In the genomic region with DNA sequence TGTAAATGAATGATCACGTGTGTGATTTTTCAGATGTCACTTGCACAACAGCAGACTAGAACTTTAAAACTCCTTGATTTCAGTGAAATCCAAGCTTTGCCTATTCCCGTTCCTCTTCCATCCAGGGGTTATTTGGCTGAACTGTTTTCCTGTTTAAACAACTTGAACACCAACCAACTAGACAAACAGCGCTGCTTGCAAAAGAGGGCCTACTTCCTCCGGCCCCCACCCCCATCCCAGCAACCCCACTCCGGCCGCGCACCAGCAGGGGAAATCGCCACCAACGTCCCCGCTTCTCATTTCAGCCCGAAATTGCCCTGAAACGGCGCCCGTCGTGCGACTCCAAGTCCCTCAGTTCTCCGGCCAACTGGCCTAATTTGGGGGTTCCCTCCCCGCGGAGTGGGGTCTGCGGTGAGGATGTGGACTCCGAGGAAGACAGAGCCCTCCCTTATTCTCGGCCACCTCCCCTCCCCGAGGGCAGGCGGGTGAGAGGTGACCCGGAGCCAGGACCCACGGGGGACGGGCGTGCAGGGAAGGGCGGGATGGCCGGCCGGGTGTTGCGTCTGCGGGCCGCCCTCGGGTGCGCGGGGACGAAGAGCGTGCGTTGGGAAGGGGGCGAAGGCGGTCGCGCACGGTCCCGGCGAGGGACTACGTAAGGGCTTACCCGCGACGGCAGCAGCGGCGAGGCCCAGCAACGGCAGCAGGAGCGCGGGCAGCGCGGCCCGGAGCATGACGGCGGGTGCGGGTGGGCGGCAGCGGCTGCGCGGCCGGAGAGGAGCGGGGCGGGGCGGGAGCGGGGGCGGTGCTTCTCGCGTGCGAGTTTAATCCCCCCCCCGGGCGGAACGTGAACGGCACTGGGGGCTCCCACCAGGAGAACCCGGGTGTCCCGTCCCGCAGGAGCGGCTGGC, we compare ENCODE assay signal across 8 cellular contexts. TPM values are rescaled to one million over a fixed set of nuclear protein-coding genes. Genes with fewer than 3 reads are reported as not detected.
DNase-seq lines count a peak whose midpoint lies in the region; ATAC-seq and TF ChIP-seq lines count a peak whose summit lies in the region.

A gene with protein sequence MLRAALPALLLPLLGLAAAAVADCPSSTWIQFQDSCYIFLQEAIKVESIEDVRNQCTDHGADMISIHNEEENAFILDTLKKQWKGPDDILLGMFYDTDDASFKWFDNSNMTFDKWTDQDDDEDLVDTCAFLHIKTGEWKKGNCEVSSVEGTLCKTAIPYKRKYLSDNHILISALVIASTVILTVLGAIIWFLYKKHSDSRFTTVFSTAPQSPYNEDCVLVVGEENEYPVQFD (minus strand): TSS at position 741 of the 908 bp plus-strand sequence. CDS start 10 bp downstream, at position 731.

- no peaks in the 10 kb centered on the region for H3K4me1 ChIP-seq in NT2/D1 (ENCODE audit: insufficient read depth, insufficient read length)

- H3K27ac Mint-ChIP-seq in activated naive CD4-positive, alpha-beta T cell treated with anti-CD3 and anti-CD28 coated beads, Interleukin-2, amount 10 ng/mL, durations not matched to agents 7 days and 5 days = no peak within 1 kb of the TSS
- H3K27ac Mint-ChIP-seq in type B pancreatic cell = peak within 1 kb of the TSS; percentile 59

- peak within 1 kb of the TSS; percentile 77 for H3K4me3 ChIP-seq in NT2/D1 (ENCODE audit: insufficient read length, low read depth)

- H3K9me3 Mint-ChIP-seq in activated naive CD4-positive, alpha-beta T cell treated with anti-CD3 and anti-CD28 coated beads, Interleukin-2, amount 10 ng/mL, durations not matched to agents 7 days and 5 days = no peaks in the 10 kb centered on the region
- no peaks in the 10 kb centered on the region for H3K9me3 Mint-ChIP-seq in type B pancreatic cell

- peak within 1 kb of the TSS; percentile 85 for H3K9ac ChIP-seq in NT2/D1 (ENCODE audit: insufficient read length, low read depth)

- DNase-seq in NCI-H345 (lab: John Stamatoyannopoulos, UW) = peak; percentile 44
- DNase-seq in NCI-H345 treated with DMSO at 0.1 percent for 48 hours (lab: John Stamatoyannopoulos, UW; ENCODE audit: unreplicated experiment) = no peak
- no peak for DNase-seq in NT2/D1 (ENCODE audit: low read depth, low spot score)
- peak; percentile 37 for DNase-seq in activated naive CD4-positive, alpha-beta T cell treated with anti-CD3 and anti-CD28 coated beads, Interleukin-2, amount 10 ng/mL, durations not matched to agents 7 days and 5 days
- DNase-seq in glomerular visceral epithelial cell (ENCODE audit: extremely low spot score) = peak; percentile 62
- peak in 44 of 56 donors; percentile 3 to 64 (median 34) for DNase-seq in nucleus accumbens (lab: John Stamatoyannopoulos, UW)
- peak; percentile 74 for DNase-seq in type B pancreatic cell (ENCODE audit: extremely low spot score, unreplicated experiment)

- peaks cover 49% of the 10 kb centered on the region for H3K27me3 ChIP-seq in NT2/D1 (ENCODE audit: insufficient read depth, insufficient read length)

- H3K9me3 ChIP-seq in NT2/D1 (ENCODE audit: insufficient read depth, low read length) = no peaks in the 10 kb centered on the region

- peaks cover 54% of the 10 kb centered on the region for H3K27me3 Mint-ChIP-seq in activated naive CD4-positive, alpha-beta T cell treated with anti-CD3 and anti-CD28 coated beads, Interleukin-2, amount 10 ng/mL, durations not matched to agents 7 days and 5 days
- peaks cover 58% of the 10 kb centered on the region for H3K27me3 Mint-ChIP-seq in type B pancreatic cell

- TF ChIP-seq CTCF in type B pancreatic cell (conservative IDR thresholded peaks at IDR 0.05) = no peak

- CTCF ChIA-PET in activated naive CD4-positive, alpha-beta T cell treated with anti-CD3 and anti-CD28 coated beads, Interleukin-2, amount 10 ng/mL, durations not matched to agents 7 days and 5 days (lab: Charles Lee) = no interaction called here

- H3K4me3 Mint-ChIP-seq in activated naive CD4-positive, alpha-beta T cell treated with anti-CD3 and anti-CD28 coated beads, Interleukin-2, amount 10 ng/mL, durations not matched to agents 7 days and 5 days = peak within 1 kb of the TSS; percentile 69
- H3K4me3 Mint-ChIP-seq in type B pancreatic cell = peak within 1 kb of the TSS; percentile 90

- H3K36me3 ChIP-seq in NT2/D1 (ENCODE audit: insufficient read depth, insufficient read length, low read length) = no peaks in the 10 kb centered on the region

- H3K4me1 Mint-ChIP-seq in activated naive CD4-positive, alpha-beta T cell treated with anti-CD3 and anti-CD28 coated beads, Interleukin-2, amount 10 ng/mL, durations not matched to agents 7 days and 5 days = peaks cover 10% of the 10 kb centered on the region
- peaks cover 12% of the 10 kb centered on the region for H3K4me1 Mint-ChIP-seq in type B pancreatic cell (ENCODE audit: unreplicated experiment)

- ATAC-seq in HG02642 (IDR thresholded peaks at IDR 0.05; ENCODE audit: poor library complexity, unreplicated experiment) = peak; percentile 81

- H3K36me3 Mint-ChIP-seq in activated naive CD4-positive, alpha-beta T cell treated with anti-CD3 and anti-CD28 coated beads, Interleukin-2, amount 10 ng/mL, durations not matched to agents 7 days and 5 days = peaks cover 2% of the 10 kb centered on the region
- H3K36me3 Mint-ChIP-seq in type B pancreatic cell = peaks cover 4% of the 10 kb centered on the region

RNA-seq across cellular contexts. Expression of the gene that starts here (rescaled TPM):
- total RNA-seq in type B pancreatic cell (ENCODE audit: low replicate concordance) = 4.2 and 4.7 TPM in 2 replicates

Comparison
In these comparisons a context has a peak if more than half of its experiments do, and no peak if none do; other contexts are left out.
1. DNase-seq: peak in NCI-H345 (single experiment), activated naive CD4-positive, alpha-beta T cell treated with anti-CD3 and anti-CD28 coated beads, Interleukin-2, amount 10 ng/mL, durations not matched to agents 7 days and 5 days (single experiment), glomerular visceral epithelial cell (single experiment), nucleus accumbens (44 of 56) and type B pancreatic cell (single experiment); none in NCI-H345 treated with DMSO at 0.1 percent for 48 hours (single experiment) and NT2/D1 (single experiment).